19 cellular contexts compared by ENCODE assay signal in the genomic region with DNA sequence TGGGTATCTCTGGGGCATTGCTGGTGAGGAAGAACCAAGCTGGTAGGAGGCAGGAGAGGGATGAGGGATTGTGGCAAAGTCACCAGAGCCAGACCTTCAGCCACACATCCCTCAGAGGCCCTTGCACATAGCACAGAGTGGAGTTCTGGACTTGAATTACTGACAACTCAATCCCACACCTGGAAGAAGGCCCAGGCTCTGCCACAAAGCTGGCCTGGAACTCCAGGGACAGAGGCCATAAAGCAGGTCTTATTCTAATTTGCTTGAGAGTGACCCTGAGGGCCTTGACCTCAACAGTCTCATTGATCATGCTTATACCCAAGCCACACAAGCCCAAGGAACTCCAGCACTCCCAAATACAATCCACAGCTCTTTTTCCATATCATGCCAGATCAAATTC.
DNase-seq lines count a peak whose midpoint lies in the region; ATAC-seq, FAIRE-seq and TF ChIP-seq lines count a peak whose summit lies in the region.
"Had no signal": no experiment of that assay in that cellular context is flagged by ENCODE, and none has a peak within 500 bp of the region (broad histone marks: within the 10 kb centered on the region; RNA-seq: fewer than 3 reads in every experiment).

No MANE protein-coding gene starts in this region.

- H3K4me1 ChIP-seq in liver (ENCODE audit: control insufficient read depth in 4 of 4, insufficient read depth in 4 of 4, low read length in 3 of 4): peaks cover 0 to 6% (median 3%) of the 10 kb centered on the region in 4 donors
- H3K4me1 ChIP-seq in HepG2 (ENCODE audit: insufficient read depth, low read length): peaks cover 79% of the 10 kb centered on the region

- H3K79me2 ChIP-seq in HepG2 (ENCODE audit: insufficient read depth, low read length): no peaks in the 10 kb centered on the region
- H3K79me2 ChIP-seq in neural cell (replicated peaks; ENCODE audit: insufficient read depth, low read length): no peaks in the 10 kb centered on the region

- H3F3A ChIP-seq in neural cell (ENCODE audit: insufficient read depth, low read length, poor library complexity, severe bottlenecking): no peaks in the 10 kb centered on the region

- no peak for TF ChIP-seq POLR2A in HepG2 (IDR thresholded peaks at IDR 0.05; ENCODE audit: insufficient read depth in 1 of 2, low read depth in 2 of 2, low read length in 2 of 2)

- FAIRE-seq in HepG2 (lab: Jason Lieb, UNC): no peak
- FAIRE-seq: A204.1, D721Med, G401.6, GM12891, H54, HTR-8/SVneo had no signal

- H3K4me2 ChIP-seq in HepG2 (ENCODE audit: low read depth, low read length): no peak overlapping the region
- H3K4me2 ChIP-seq in neural cell (ENCODE audit: low read length): peak overlapping the region; percentile 24
- H3K4me2 ChIP-seq: GM23338 had no signal

- no peaks in the 10 kb centered on the region for H3K36me3 Mint-ChIP-seq in effector memory CD8-positive, alpha-beta T cell (ENCODE audit: insufficient read depth)
- no peaks in the 10 kb centered on the region for H3K36me3 Mint-ChIP-seq in activated CD4-positive, alpha-beta T cell treated with anti-CD3 and anti-CD28 coated beads, Interleukin-2, amount 10 ng/mL, durations not matched to agents 7 days and 5 days (ENCODE audit: low read depth)

- no peaks in the 10 kb centered on the region for H4K20me1 ChIP-seq in HepG2 (ENCODE audit: insufficient read depth, low read length)
- H4K20me1 ChIP-seq in neural cell (ENCODE audit: insufficient read depth): no peaks in the 10 kb centered on the region

- H3K4me1 Mint-ChIP-seq in effector memory CD8-positive, alpha-beta T cell (ENCODE audit: low read depth in 2 of 2): no peaks in the 10 kb centered on the region
- H3K4me1 Mint-ChIP-seq in activated CD4-positive, alpha-beta T cell treated with anti-CD3 and anti-CD28 coated beads, Interleukin-2, amount 10 ng/mL, durations not matched to agents 7 days and 5 days: peaks cover 3% of the 10 kb centered on the region

- no peak for TF ChIP-seq CTCF in liver (IDR thresholded peaks at IDR 0.05; ENCODE audit: low read depth, low read length, missing input control)
- TF ChIP-seq CTCF in HepG2 (CRISPR knock-in tag; IDR thresholded peaks at IDR 0.05): no peak
- no peak for TF ChIP-seq CTCF in neural cell (IDR thresholded peaks at IDR 0.05; ENCODE audit: poor library complexity, severe bottlenecking)

- no peak overlapping the region for H3K27ac Mint-ChIP-seq in effector memory CD8-positive, alpha-beta T cell
- no peak overlapping the region for H3K27ac Mint-ChIP-seq in activated CD4-positive, alpha-beta T cell treated with anti-CD3 and anti-CD28 coated beads, Interleukin-2, amount 10 ng/mL, durations not matched to agents 7 days and 5 days
- H3K27ac Mint-ChIP-seq: CD4-positive, alpha-beta T cell; GM23338 had no signal

- DNase-seq in HepG2 (ENCODE audit: low spot score) (no peak), left lobe of liver (ENCODE audit: low spot score) (no peak), Ammon's horn (ENCODE audit: low spot score) (no peak)
- no peak for DNase-seq in effector memory CD8-positive, alpha-beta T cell
- no peak for DNase-seq in activated CD4-positive, alpha-beta T cell treated with anti-CD3 and anti-CD28 coated beads, Interleukin-2, amount 10 ng/mL, durations not matched to agents 7 days and 5 days
- DNase-seq: ACHN; Caco-2; CD4-positive, alpha-beta T cell; HCEC 1CT had no signal

- H3K4me3 Mint-ChIP-seq in effector memory CD8-positive, alpha-beta T cell: no peak overlapping the region
- no peak overlapping the region for H3K4me3 Mint-ChIP-seq in activated CD4-positive, alpha-beta T cell treated with anti-CD3 and anti-CD28 coated beads, Interleukin-2, amount 10 ng/mL, durations not matched to agents 7 days and 5 days
- H3K4me3 Mint-ChIP-seq: CD4-positive, alpha-beta T cell; GM23338 had no signal

- H3K9me3 ChIP-seq in liver (ENCODE audit: control insufficient read depth in 4 of 4, low read length in 3 of 4) (no peaks in the 10 kb centered on the region), HepG2 (ENCODE audit: low read length) (no peaks in the 10 kb centered on the region), neural cell (ENCODE audit: low read length) (no peaks in the 10 kb centered on the region)
- H3K9me3 ChIP-seq: Caco-2 had no signal

- no peaks in the 10 kb centered on the region for H3K9me3 Mint-ChIP-seq in effector memory CD8-positive, alpha-beta T cell
- no peaks in the 10 kb centered on the region for H3K9me3 Mint-ChIP-seq in activated CD4-positive, alpha-beta T cell treated with anti-CD3 and anti-CD28 coated beads, Interleukin-2, amount 10 ng/mL, durations not matched to agents 7 days and 5 days
- H3K9me3 Mint-ChIP-seq: CD4-positive, alpha-beta T cell; GM23338 had no signal

- no peaks in the 10 kb centered on the region for H3K9me2 ChIP-seq in neural cell (ENCODE audit: insufficient read depth, low read length)

- H3K9ac ChIP-seq in liver (ENCODE audit: low read depth in 1 of 2, low read length in 2 of 2) (no peak overlapping the region), HepG2 (ENCODE audit: insufficient read depth, low read depth, low read length) (no peak overlapping the region), neural cell (ENCODE audit: low read length) (no peak overlapping the region)

- no peaks in the 10 kb centered on the region for H3K36me3 ChIP-seq in liver (ENCODE audit: control insufficient read depth in 4 of 4, insufficient read depth in 3 of 4, low read depth in 1 of 4, low read length in 3 of 4)
- no peaks in the 10 kb centered on the region for H3K36me3 ChIP-seq in HepG2 (replicated peaks in 1 of 2; ENCODE audit: control insufficient read depth in 1 of 2, insufficient read depth in 2 of 2, low read length in 2 of 2)
- H3K36me3 ChIP-seq in neural cell (ENCODE audit: insufficient read depth, low read length): no peaks in the 10 kb centered on the region

- POLR2A ChIA-PET in HepG2 (lab: Yijun Ruan, JAX): interaction anchor here (1.2 kb wide), 1 partner anchor 10 kb away, joined by 3 read pairs; no protein-coding TSS in a partner anchor
- POLR2A ChIA-PET in activated CD4-positive, alpha-beta T cell treated with anti-CD3 and anti-CD28 coated beads, Interleukin-2, amount 10 ng/mL, durations not matched to agents 7 days and 5 days (lab: Charles Lee): interaction anchor here (0.6 kb wide), 1 partner anchor 35 kb away, joined by 4 read pairs; no protein-coding TSS in a partner anchor

- H3K4me3 ChIP-seq in liver (ENCODE audit: low read depth in 1 of 3, low read length in 3 of 3): no peak overlapping the region
- H3K4me3 ChIP-seq in HepG2 (replicated peaks in 1 of 3; ENCODE audit: insufficient read depth in 1 of 3, low read depth in 2 of 3, low read length in 3 of 3): no peak overlapping the region
- no peak overlapping the region for H3K4me3 ChIP-seq in neural cell (ENCODE audit: low read length)
- H3K4me3 ChIP-seq: GM23338 had no signal

- CTCF ChIA-PET in HepG2 (lab: Yijun Ruan, JAX; ENCODE audit: low intra/inter-chr PET ratio, low total read pairs): no interaction called here
- CTCF ChIA-PET in activated CD4-positive, alpha-beta T cell treated with anti-CD3 and anti-CD28 coated beads, Interleukin-2, amount 10 ng/mL, durations not matched to agents 7 days and 5 days (lab: Charles Lee): no interaction called here

- peaks cover 0 to 16% of the 10 kb centered on the region in 2 donors for H3K27me3 Mint-ChIP-seq in effector memory CD8-positive, alpha-beta T cell
- peaks cover 6% of the 10 kb centered on the region for H3K27me3 Mint-ChIP-seq in activated CD4-positive, alpha-beta T cell treated with anti-CD3 and anti-CD28 coated beads, Interleukin-2, amount 10 ng/mL, durations not matched to agents 7 days and 5 days
- H3K27me3 Mint-ChIP-seq: CD4-positive, alpha-beta T cell had no signal

- H3K27me3 ChIP-seq in liver (ENCODE audit: control insufficient read depth in 4 of 4, insufficient read depth in 4 of 4, low read length in 3 of 4) (no peaks in the 10 kb centered on the region), HepG2 (ENCODE audit: control insufficient read depth in 1 of 2, insufficient read depth in 2 of 2, low read length in 2 of 2) (no peaks in the 10 kb centered on the region), neural cell (ENCODE audit: insufficient read depth, low read depth, low read length) (no peaks in the 10 kb centered on the region)

- in situ Hi-C loops in HepG2 (cut with HindIII; ENCODE audit: extremely low pct_ligation_motif_present, low pct_unique_long_range_greater_than_20kb): no loop called here

- intact Hi-C loops in HepG2 (cut with micrococcal nuclease; ENCODE audit: unreplicated experiment): loop anchor here (10.0 kb wide), 1 partner anchor 278 kb away; no protein-coding TSS in a partner anchor

- no peak for ATAC-seq in HepG2
- peak; percentile 85 for ATAC-seq in left lobe of liver
- ATAC-seq in effector memory CD8-positive, alpha-beta T cell (replicated peaks): no peak
- ATAC-seq: GM23338 had no signal

- TF ChIP-seq EP300 in HepG2 (IDR thresholded peaks at IDR 0.05; ENCODE audit: low read depth in 2 of 2, low read length in 2 of 2) (no peak), HepG2 (CRISPR knock-in tag; IDR thresholded peaks at IDR 0.05; ENCODE audit: borderline replicate concordance) (no peak), neural cell (conservative IDR thresholded peaks at IDR 0.05; ENCODE audit: poor library complexity, severe bottlenecking) (no peak)

- no TSS peak for BruUV-seq in HepG2 (replicated peaks; lab: Mats Ljungman, UMichigan)

- H2AFZ ChIP-seq in HepG2 (ENCODE audit: low read length) (no peak overlapping the region), neural cell (ENCODE audit: low read depth, low read length) (no peak overlapping the region)
- H2AFZ ChIP-seq: GM23338 had no signal

- TF ChIP-seq RAD21 in liver (IDR thresholded peaks at IDR 0.05): no peak
- TF ChIP-seq RAD21 in HepG2 (CRISPR knock-in tag; IDR thresholded peaks at IDR 0.05): no peak
- no peak for TF ChIP-seq RAD21 in neural cell (conservative IDR thresholded peaks at IDR 0.05)

- no peak overlapping the region for H3K27ac ChIP-seq in liver (ENCODE audit: low read depth in 1 of 2, low read length in 2 of 2)
- H3K27ac ChIP-seq in HepG2 (ENCODE audit: extremely low read length, insufficient read depth, low read length): no peak overlapping the region
- H3K27ac ChIP-seq in neural cell (ENCODE audit: low read length): peak overlapping the region; percentile 30
- H3K27ac ChIP-seq: C4-2B had no signal

TF ChIP-seq in liver, 16 proteins besides CTCF, POLR2A, EP300 and RAD21 (continues in another document):
- TF ChIP-seq SP1 (IDR thresholded peaks at IDR 0.05): no peak

TF ChIP-seq in HepG2, 621 proteins besides CTCF, POLR2A, EP300 and RAD21 (continues in another document):
- no peak for TF ChIP-seq NFKBIZ (CRISPR knock-in tag; IDR thresholded peaks at IDR 0.05)
- no peak for TF ChIP-seq SMARCE1 (IDR thresholded peaks at IDR 0.05; ENCODE audit: borderline replicate concordance)
- TF ChIP-seq DR1 (CRISPR knock-in tag; IDR thresholded peaks at IDR 0.05): no peak
- TF ChIP-seq ZNF7 (CRISPR knock-in tag; IDR thresholded peaks at IDR 0.05): no peak
- no peak for TF ChIP-seq ZNF761 (CRISPR knock-in tag; conservative IDR thresholded peaks at IDR 0.05)

TF ChIP-seq in neural cell, 6 proteins besides CTCF, POLR2A, EP300 and RAD21 (continues in another document):
- no peak for TF ChIP-seq TAF1 (IDR thresholded peaks at IDR 0.05; ENCODE audit: low read depth)
- no peak for TF ChIP-seq SMC3 (conservative IDR thresholded peaks at IDR 0.05; ENCODE audit: poor library complexity)
